8 cellular contexts compared by ENCODE assay signal in genomic region chr1:1115830-1116700, GRCh38. TPM values are rescaled to one million over a fixed set of nuclear protein-coding genes. Genes with fewer than 3 reads are reported as not detected.
DNase-seq lines count a peak whose midpoint lies in the region; ATAC-seq and TF ChIP-seq lines count a peak whose summit lies in the region.

C1orf159 (minus strand) TSS chr1:1116089; CDS start chr1:1091543, 24,546 bp downstream.

- H3K4me1 ChIP-seq in liver (ENCODE audit: control insufficient read depth in 4 of 4, insufficient read depth in 4 of 4, low read length in 3 of 4) = peaks cover 5 to 10% (median 6%) of the 10 kb centered on the region in 4 donors

- H3K9me3 ChIP-seq in liver (ENCODE audit: control insufficient read depth in 4 of 4, low read length in 3 of 4) = peaks cover 0 to 4% (median 0%) of the 10 kb centered on the region in 4 donors

- H3K4me3 ChIP-seq in dorsolateral prefrontal cortex (peak within 1 kb of the TSS; percentile 60 to 98 (median 87)), liver (ENCODE audit: low read depth in 1 of 3, low read length in 3 of 3) (peak within 1 kb of the TSS; percentile 72 to 95 (median 84))

- no peak for TF ChIP-seq CTCF in C4-2B (conservative IDR thresholded peaks at IDR 0.05)
- peak in 38 of 56 donors; percentile 8 to 61 (median 34) for TF ChIP-seq CTCF in dorsolateral prefrontal cortex (IDR thresholded peaks at IDR 0.05 in 54 of 56, conservative IDR thresholded peaks at IDR 0.05 in 2 of 56; ENCODE audit: low read depth in 1 of 56, partially characterized antibody in 56 of 56)
- TF ChIP-seq CTCF in liver (IDR thresholded peaks at IDR 0.05; ENCODE audit: low read depth, low read length, missing input control) = no peak

- intact Hi-C loops in dorsolateral prefrontal cortex (cut with DNase I) = loop anchor here (2.0 to 5.0 kb wide), 4 partner anchors 84 to 261 kb away; partner anchors contain the start of genes B3GALT6 (in 2 of the 2), SDF4 (in 2 of the 2) and AURKAIP1 (in 1 of the 2)

- TF ChIP-seq RAD21 in liver (IDR thresholded peaks at IDR 0.05) = no peak

- H3K9ac ChIP-seq in liver (ENCODE audit: low read depth in 1 of 2, low read length in 2 of 2) = no peak within 1 kb of the TSS

- H3K27ac ChIP-seq in C4-2B (peak within 1 kb of the TSS; percentile 72), dorsolateral prefrontal cortex (peak within 1 kb of the TSS in 55 of 59 donors; percentile 27 to 93 (median 81)), liver (ENCODE audit: low read depth in 1 of 2, low read length in 2 of 2) (peak within 1 kb of the TSS; percentile 36 to 70)

- no peaks in the 10 kb centered on the region for H3K27me3 ChIP-seq in dorsolateral prefrontal cortex
- H3K27me3 ChIP-seq in liver (ENCODE audit: control insufficient read depth in 4 of 4, insufficient read depth in 4 of 4, low read length in 3 of 4) = no peaks in the 10 kb centered on the region

- WGBS in liver = under 1% methylated on average over 124 of the region's 124 CpGs

- peaks cover 0 to 4% (median 0%) of the 10 kb centered on the region in 4 donors for H3K36me3 ChIP-seq in liver (ENCODE audit: control insufficient read depth in 4 of 4, insufficient read depth in 3 of 4, low read depth in 1 of 4, low read length in 3 of 4)

- peak; percentile 97 for DNase-seq in NCI-H82 treated with DMSO at 0.1 percent for 48 hours (lab: John Stamatoyannopoulos, UW; ENCODE audit: unreplicated experiment)
- DNase-seq in activated CD4-positive, alpha-beta T cell treated with anti-CD3 and anti-CD28 coated beads, Interleukin-2, amount 50 U/mL, for 48 hours = peak; percentile 98 to 99
- peak; percentile 98 to 100 (median 99) for DNase-seq in dorsolateral prefrontal cortex
- peak; percentile 99 for DNase-seq in stimulated activated CD4-positive, alpha-beta T cell treated with anti-CD3 and anti-CD28 coated beads, Interleukin-4, amount 100 ng/mL, for 1 hour

- peak; percentile 86 for ATAC-seq in GM19397 (IDR thresholded peaks at IDR 0.05; ENCODE audit: unreplicated experiment)
- ATAC-seq in HG03565 (IDR thresholded peaks at IDR 0.05; ENCODE audit: unreplicated experiment) = peak; percentile 83

TF ChIP-seq in liver, 16 proteins besides CTCF, POLR2A, EP300 and RAD21:
- peak; percentile 44 for TF ChIP-seq SP1 (IDR thresholded peaks at IDR 0.05)
- TF ChIP-seq RXRA (IDR thresholded peaks at IDR 0.05) = no peak
- no peak for TF ChIP-seq FOXA2 (IDR thresholded peaks at IDR 0.05)
- peak; percentile 62 for TF ChIP-seq YY1 (IDR thresholded peaks at IDR 0.05)
- TF ChIP-seq GABPA (IDR thresholded peaks at IDR 0.05 in 1 of 2, conservative IDR thresholded peaks at IDR 0.05 in 1 of 2) = peak in 1 of 2 donors; percentile 76
- peak in 1 of 2 donors; percentile 74 for TF ChIP-seq EGR1 (IDR thresholded peaks at IDR 0.05; ENCODE audit: low read depth in 2 of 2)
- no peak for TF ChIP-seq MAX (IDR thresholded peaks at IDR 0.05)
- peak; percentile 15 for TF ChIP-seq REST (IDR thresholded peaks at IDR 0.05)

RNA-seq across cellular contexts. Expression of gene C1orf159, which starts in this region (rescaled TPM):
- total RNA-seq in dorsolateral prefrontal cortex = 10 to 100 TPM; 14.3 to 35.0 (median 23.4) TPM
- 1 to 10 TPM; 3.9 to 7.0 TPM for total RNA-seq in liver
- 1 to 10 TPM; 4.5 to 4.8 TPM for polyA plus RNA-seq in liver

Comparison
In these comparisons a context has a peak if more than half of its experiments do, and no peak if none do; other contexts are left out.
1. Peak in every context shown above with its lines: DNase-seq, ATAC-seq, H3K4me3 ChIP-seq and H3K27ac ChIP-seq.
2. CTCF ChIP-seq: peak in dorsolateral prefrontal cortex (38 of 56); none in C4-2B (single experiment) and liver (single experiment).